Comparison of ENCODE assay signal across 8 cellular contexts in the genomic region with DNA sequence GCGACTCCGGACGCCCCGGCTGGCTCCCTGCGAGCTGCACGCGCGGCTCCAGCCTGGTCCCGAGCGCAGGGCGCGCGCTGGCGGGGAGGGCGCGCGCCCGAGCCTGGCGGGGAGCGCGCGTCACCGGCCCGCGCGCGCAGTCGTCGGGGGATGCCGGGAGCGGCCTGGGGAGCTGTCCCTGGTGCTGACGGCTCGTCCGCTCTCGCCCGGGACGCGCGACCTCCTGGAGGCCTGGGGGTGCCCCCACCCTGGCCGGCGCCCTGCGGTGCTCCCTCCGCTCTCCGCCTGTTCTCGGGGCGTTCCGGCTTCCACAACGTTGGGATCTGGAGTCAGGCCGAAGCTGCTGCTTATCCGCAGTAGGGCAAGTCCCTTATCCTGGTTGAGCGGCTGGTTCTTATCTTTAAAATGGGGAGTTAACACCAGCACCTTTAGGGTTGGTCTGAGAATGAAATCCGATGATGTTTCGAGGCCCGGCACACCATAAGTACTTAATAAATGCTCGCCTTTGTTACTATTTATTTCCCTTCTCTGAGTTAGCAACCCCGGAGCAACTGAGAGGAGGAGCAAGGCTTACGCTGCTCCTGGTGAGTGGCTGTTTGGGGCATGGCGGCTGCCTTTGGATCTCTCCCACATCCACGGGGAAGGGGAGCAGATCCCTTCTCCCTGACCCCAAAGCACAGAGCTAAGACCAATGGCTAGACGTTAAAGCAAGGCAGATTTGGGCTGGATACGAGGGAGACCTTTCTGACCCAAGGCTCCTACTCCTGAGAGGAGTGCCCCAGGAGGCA. TPM values are rescaled to one million over a fixed set of nuclear protein-coding genes. Genes with fewer than 3 reads are reported as not detected.
DNase-seq lines count a peak whose midpoint lies in the region; ATAC-seq and TF ChIP-seq lines count a peak whose summit lies in the region.

A gene (minus strand): TSS at position 79 of the 788 bp plus-strand sequence. CDS start 29,166 bp downstream, outside the sequence.

- peaks cover 4 to 20% (median 4%) of the 10 kb centered on the region in 3 donors for H3K4me1 Mint-ChIP-seq in CD8-positive, alpha-beta memory T cell

- H3K27me3 Mint-ChIP-seq in CD8-positive, alpha-beta memory T cell = peaks cover 31 to 57% of the 10 kb centered on the region in 2 donors

- H3K27ac ChIP-seq in CD8-positive, alpha-beta memory T cell (ENCODE audit: low read depth, low read length) = no peak within 1 kb of the TSS
- H3K27ac ChIP-seq in caudate nucleus (ENCODE audit: low read depth, low read length) (no peak within 1 kb of the TSS), thyroid gland (no peak within 1 kb of the TSS)

- H3K27ac Mint-ChIP-seq in CD8-positive, alpha-beta memory T cell = no peak within 1 kb of the TSS

- no peak within 1 kb of the TSS for H3K4me3 Mint-ChIP-seq in CD8-positive, alpha-beta memory T cell

- DNase-seq in CD8-positive, alpha-beta memory T cell = peak in 3 of 5 donors; percentile 14 to 33 (median 30)
- DNase-seq in SK-MEL-5 (ENCODE audit: low read depth, low spot score) = peak; percentile 9
- peak in 35 of 61 donors; percentile 7 to 71 (median 31) for DNase-seq in caudate nucleus (lab: John Stamatoyannopoulos, UW)
- peak; percentile 20 to 63 for DNase-seq in lung microvascular endothelial cell (ENCODE audit: low read depth in 2 of 2)
- DNase-seq in thyroid gland = peak; percentile 32 to 45
- no peak for DNase-seq in NCI-H526 treated with DMSO at 0.1 percent for 48 hours (lab: John Stamatoyannopoulos, UW)

- H3K4me3 ChIP-seq in CD8-positive, alpha-beta memory T cell (ENCODE audit: low read length) = no peak within 1 kb of the TSS
- no peak within 1 kb of the TSS for H3K4me3 ChIP-seq in thyroid gland (replicated peaks in 1 of 3)

- 30 to 42% methylated on average over 10 to 17 of the region's 61 CpGs for WGBS in thyroid gland, 2 donors

- H3K27me3 ChIP-seq in CD8-positive, alpha-beta memory T cell (ENCODE audit: insufficient read depth, low read length, poor library complexity, severe bottlenecking) = peaks cover 18% of the 10 kb centered on the region
- H3K27me3 ChIP-seq in thyroid gland = no peaks in the 10 kb centered on the region

- in situ Hi-C loops in SK-MEL-5 (cut with HindIII; ENCODE audit: low pct_unique_long_range_greater_than_20kb, low sequenced_read_pairs) = no loop called here

- no peaks in the 10 kb centered on the region for H3K9me3 Mint-ChIP-seq in CD8-positive, alpha-beta memory T cell

- ATAC-seq in GM19035 (IDR thresholded peaks at IDR 0.05; ENCODE audit: unreplicated experiment) = no peak
- ATAC-seq in HG03520 (IDR thresholded peaks at IDR 0.05; ENCODE audit: unreplicated experiment) = no peak

- H3K9me3 ChIP-seq in CD8-positive, alpha-beta memory T cell (ENCODE audit: low read length) = no peaks in the 10 kb centered on the region
- H3K9me3 ChIP-seq in thyroid gland = no peaks in the 10 kb centered on the region

- intact Hi-C loops in thyroid gland (cut with DNase I) = no loop called here

- H3K36me3 ChIP-seq in CD8-positive, alpha-beta memory T cell (ENCODE audit: insufficient read depth, low read length) = no peaks in the 10 kb centered on the region
- no peaks in the 10 kb centered on the region for H3K36me3 ChIP-seq in thyroid gland

- TF ChIP-seq POLR2A in thyroid gland (IDR thresholded peaks at IDR 0.05) = no peak

- TF ChIP-seq CTCF in thyroid gland (IDR thresholded peaks at IDR 0.05) = no peak

- CTCF ChIA-PET in CD8-positive, alpha-beta memory T cell (lab: Charles Lee) = no interaction called here

- H3K36me3 Mint-ChIP-seq in CD8-positive, alpha-beta memory T cell = no peaks in the 10 kb centered on the region

- peaks cover 4% of the 10 kb centered on the region for H3K4me1 ChIP-seq in CD8-positive, alpha-beta memory T cell (ENCODE audit: insufficient read depth, low read length)
- H3K4me1 ChIP-seq in thyroid gland = peaks cover 0 to 3% of the 10 kb centered on the region in 2 donors

- POLR2A ChIA-PET in CD8-positive, alpha-beta memory T cell (lab: Charles Lee) = no interaction called here

RNA-seq across cellular contexts. Expression of the gene that starts here (rescaled TPM):
- not detected for total RNA-seq in CD8-positive, alpha-beta memory T cell
- polyA plus RNA-seq in CD8-positive, alpha-beta memory T cell = not detected
- not detected in 2 replicates for total RNA-seq in SK-MEL-5 (2014; rRNA removed; shearing (Covaris generic))
- not detected in 2 replicates for polyA plus RNA-seq in SK-MEL-5 (2015; cell fraction: cytosol; rRNA removed)
- not detected in 2 replicates for polyA plus RNA-seq in SK-MEL-5 (2015; cell fraction: nucleus; rRNA removed)
- total RNA-seq in lung microvascular endothelial cell (not detected in 2 replicates), thyroid gland (not detected)

Comparison
In these comparisons a context has a peak if more than half of its experiments do, and no peak if none do; other contexts are left out.
1. Peak in DNase-seq in CD8-positive, alpha-beta memory T cell; RNA of the gene not detected or under 1 TPM.
2. Peak in DNase-seq in SK-MEL-5; RNA of the gene not detected or under 1 TPM.
3. Peak in DNase-seq in lung microvascular endothelial cell; RNA of the gene not detected or under 1 TPM.
4. Peak in DNase-seq in thyroid gland; RNA of the gene not detected or under 1 TPM.